Comparison of ENCODE assay signal across 9 cellular contexts in genomic region chr6:149217466-149217888, GRCh38.
DNase-seq lines count a peak whose midpoint lies in the region; ATAC-seq and TF ChIP-seq lines count a peak whose summit lies in the region.
"Had no signal": no experiment of that assay in that cellular context is flagged by ENCODE, and none has a peak within 500 bp of the region (broad histone marks: within the 10 kb centered on the region; RNA-seq: fewer than 3 reads in every experiment).

No MANE protein-coding gene starts in this region.

- ATAC-seq in GM19035 (IDR thresholded peaks at IDR 0.05; ENCODE audit: unreplicated experiment) (peak; percentile 56), GM21825 (IDR thresholded peaks at IDR 0.05; ENCODE audit: unreplicated experiment) (peak; percentile 75), HG03460 (IDR thresholded peaks at IDR 0.05; ENCODE audit: unreplicated experiment) (peak; percentile 75)

- H3K27me3 ChIP-seq in smooth muscle cell (ENCODE audit: low read depth) (no peaks in the 10 kb centered on the region), A673 (replicated peaks; ENCODE audit: insufficient read depth, low read depth, low read length, poor library complexity) (no peaks in the 10 kb centered on the region)

- H3K4me1 Mint-ChIP-seq in activated T-helper 2 cell treated with anti-CD3 and anti-CD28 coated beads, Interferon-gamma antibody, Interleukin-2, Interleukin-4, amounts not matched to agents 10 μg/mL and 5 μg/mL and 100 μg/mL, durations not matched to agents 14 hours and 24 hours and 36 hours (ENCODE audit: low read depth): peaks cover 42% of the 10 kb centered on the region

- no peaks in the 10 kb centered on the region for H3F3A ChIP-seq in smooth muscle cell (ENCODE audit: low read depth)

- no peaks in the 10 kb centered on the region for H4K20me1 ChIP-seq in smooth muscle cell (ENCODE audit: low read depth)

- no peak for DNase-seq in activated T-helper 2 cell treated with anti-CD3 and anti-CD28 coated beads, Interferon-gamma antibody, Interleukin-2, Interleukin-4, amounts not matched to agents 10 μg/mL and 5 μg/mL and 100 μg/mL, durations not matched to agents 14 hours and 24 hours and 36 hours (ENCODE audit: low spot score)
- DNase-seq in smooth muscle cell (lab: John Stamatoyannopoulos, UW; ENCODE audit: unreplicated experiment) (no peak), NCI-H2107 (lab: John Stamatoyannopoulos, UW) (no peak), A673 (ENCODE audit: low spot score) (no peak)
- no peak for DNase-seq in effector CD8-positive, alpha-beta T cell (lab: John Stamatoyannopoulos, UW)

- peaks cover 29% of the 10 kb centered on the region for H3K36me3 Mint-ChIP-seq in activated T-helper 2 cell treated with anti-CD3 and anti-CD28 coated beads, Interferon-gamma antibody, Interleukin-2, Interleukin-4, amounts not matched to agents 10 μg/mL and 5 μg/mL and 100 μg/mL, durations not matched to agents 14 hours and 24 hours and 36 hours (ENCODE audit: low read depth)

- H3K27ac ChIP-seq in smooth muscle cell (ENCODE audit: low read depth): no peak overlapping the region
- no peak overlapping the region for H3K27ac ChIP-seq in A673 (ENCODE audit: low read depth, low read length, poor library complexity, severe bottlenecking)
- H3K27ac ChIP-seq: thoracic aorta had no signal

- peaks cover 4% of the 10 kb centered on the region for H3K4me1 ChIP-seq in smooth muscle cell (ENCODE audit: low read depth)
- no peaks in the 10 kb centered on the region for H3K4me1 ChIP-seq in A673 (ENCODE audit: insufficient read depth, low read length, poor library complexity, severe bottlenecking)

- no peak overlapping the region for H3K4me3 Mint-ChIP-seq in activated T-helper 2 cell treated with anti-CD3 and anti-CD28 coated beads, Interferon-gamma antibody, Interleukin-2, Interleukin-4, amounts not matched to agents 10 μg/mL and 5 μg/mL and 100 μg/mL, durations not matched to agents 14 hours and 24 hours and 36 hours (ENCODE audit: low read depth)

- no peaks in the 10 kb centered on the region for H3K9me3 ChIP-seq in smooth muscle cell (replicated peaks; ENCODE audit: low read depth)
- H3K9me3 ChIP-seq in A673 (ENCODE audit: low read depth, low read length, poor library complexity, severe bottlenecking): no peaks in the 10 kb centered on the region
- H3K9me3 ChIP-seq: thoracic aorta had no signal

- no peak overlapping the region for H3K9ac ChIP-seq in smooth muscle cell (ENCODE audit: low read depth)

- POLR2A ChIA-PET in A673 (lab: Charles Lee; ENCODE audit: low non-redundant PET): no interaction called here

- H2AFZ ChIP-seq in smooth muscle cell (ENCODE audit: low read depth): no peak overlapping the region

- H3K36me3 ChIP-seq in smooth muscle cell (ENCODE audit: low read depth): no peaks in the 10 kb centered on the region
- no peaks in the 10 kb centered on the region for H3K36me3 ChIP-seq in A673 (ENCODE audit: insufficient read depth, low read length, poor library complexity, severe bottlenecking)
- H3K36me3 ChIP-seq: thoracic aorta had no signal

- peaks cover 10% of the 10 kb centered on the region for H3K9me3 Mint-ChIP-seq in activated T-helper 2 cell treated with anti-CD3 and anti-CD28 coated beads, Interferon-gamma antibody, Interleukin-2, Interleukin-4, amounts not matched to agents 10 μg/mL and 5 μg/mL and 100 μg/mL, durations not matched to agents 14 hours and 24 hours and 36 hours

- peak overlapping the region; percentile 75 for H3K27ac Mint-ChIP-seq in activated T-helper 2 cell treated with anti-CD3 and anti-CD28 coated beads, Interferon-gamma antibody, Interleukin-2, Interleukin-4, amounts not matched to agents 10 μg/mL and 5 μg/mL and 100 μg/mL, durations not matched to agents 14 hours and 24 hours and 36 hours

- no peak overlapping the region for H3K4me2 ChIP-seq in smooth muscle cell

- CTCF ChIA-PET in A673 (lab: Charles Lee): interaction anchor here (0.6 kb wide), 1 partner anchor 15 kb away, joined by 8 read pairs; no protein-coding TSS in a partner anchor

- H3K4me3 ChIP-seq in smooth muscle cell: no peak overlapping the region
- no peak overlapping the region for H3K4me3 ChIP-seq in A673 (ENCODE audit: low read depth, low read length, poor library complexity, severe bottlenecking)
- H3K4me3 ChIP-seq: thoracic aorta had no signal

- TF ChIP-seq CTCF in smooth muscle cell (IDR thresholded peaks at IDR 0.05; ENCODE audit: borderline replicate concordance, insufficient read depth, poor library complexity, severe bottlenecking): no peak
- no peak for TF ChIP-seq CTCF in A673 (conservative IDR thresholded peaks at IDR 0.05; ENCODE audit: low read depth, low read length)

- H3K27me3 Mint-ChIP-seq in activated T-helper 2 cell treated with anti-CD3 and anti-CD28 coated beads, Interferon-gamma antibody, Interleukin-2, Interleukin-4, amounts not matched to agents 10 μg/mL and 5 μg/mL and 100 μg/mL, durations not matched to agents 14 hours and 24 hours and 36 hours (ENCODE audit: low read depth): no peaks in the 10 kb centered on the region

- no peaks in the 10 kb centered on the region for H3K79me2 ChIP-seq in smooth muscle cell (ENCODE audit: low read depth)

- BruUV-seq in A673 (replicated peaks; lab: Mats Ljungman, UMichigan): no TSS peak

- intact Hi-C loops in activated T-helper 2 cell treated with anti-CD3 and anti-CD28 coated beads, Interferon-gamma antibody, Interleukin-2, Interleukin-4, amounts not matched to agents 10 μg/mL and 5 μg/mL and 100 μg/mL, durations not matched to agents 14 hours and 24 hours and 36 hours (cut with micrococcal nuclease): loop anchor here (10.0 kb wide), 1 partner anchor 463 kb away; no protein-coding TSS in a partner anchor
- intact Hi-C loops in A673 (cut with micrococcal nuclease; ENCODE audit: unreplicated experiment): no loop called here
